In genomic region chrX:119852410-119853353, GRCh38 we compare ENCODE assay signal across 8 cellular contexts. TPM values are rescaled to one million over a fixed set of nuclear protein-coding genes. Genes with fewer than 3 reads are reported as not detected.
DNase-seq lines count a peak whose midpoint lies in the region; ATAC-seq and TF ChIP-seq lines count a peak whose summit lies in the region.

TSS of gene UPF3B (minus strand) at chrX:119852963. CDS start at chrX:119852928, 35 bp downstream.

- CTCF ChIA-PET in activated CD4-positive, alpha-beta memory T cell treated with anti-CD3 and anti-CD28 coated beads for 36 hours (lab: Charles Lee), result interaction anchor here (1.0 to 1.7 kb wide), 7 partner anchors 10 to 370 kb away, joined by 3 to 7 read pairs (median 4); partner anchors contain the start of gene RPL39

- H3K4me3 Mint-ChIP-seq in CD14-positive monocyte, result peak within 1 kb of the TSS; percentile 95 to 96
- H3K4me3 Mint-ChIP-seq in activated CD4-positive, alpha-beta memory T cell treated with anti-CD3 and anti-CD28 coated beads for 36 hours, result peak within 1 kb of the TSS; percentile 99

- intact Hi-C loops in CD14-positive monocyte (cut with micrococcal nuclease), result no loop called here
- intact Hi-C loops in activated CD4-positive, alpha-beta memory T cell treated with anti-CD3 and anti-CD28 coated beads for 36 hours (cut with micrococcal nuclease), result loop anchor here (1.0 kb wide), 2 partner anchors 19 to 61 kb away; partner anchors contain the start of genes NDUFA1, RNF113A and RPL39

- POLR2A ChIA-PET in activated CD4-positive, alpha-beta memory T cell treated with anti-CD3 and anti-CD28 coated beads for 36 hours (lab: Charles Lee), result interaction anchor here (0.5 to 2.2 kb wide), 7 partner anchors 9 to 1357 kb away, joined by 3 to 19 read pairs (median 4); partner anchors contain the start of genes DOCK11, NDUFA1, RNF113A and RPL39

- no peak for TF ChIP-seq CTCF in CD14-positive monocyte (IDR thresholded peaks at IDR 0.05)
- no peak for TF ChIP-seq CTCF in liver (IDR thresholded peaks at IDR 0.05; ENCODE audit: low read depth, low read length, missing input control)

- peak; percentile 94 for DNase-seq in CD14-positive monocyte (ENCODE audit: low spot score)
- peak; percentile 100 for DNase-seq in NCI-H82 (lab: John Stamatoyannopoulos, UW)
- peak; percentile 96 for DNase-seq in activated CD4-positive, alpha-beta memory T cell treated with anti-CD3 and anti-CD28 coated beads for 36 hours
- DNase-seq in dermis microvascular lymphatic vessel endothelial cell (ENCODE audit: low read depth in 2 of 2), result peak; percentile 95 to 98
- peak; percentile 94 for DNase-seq in stimulated activated CD4-positive, alpha-beta T cell treated with anti-CD3 and anti-CD28 coated beads, Interleukin-4, amount 100 ng/mL, for 24 hours

- H3K27ac ChIP-seq in liver (ENCODE audit: low read depth in 1 of 2, low read length in 2 of 2), result peak within 1 kb of the TSS; percentile 77 to 86

- no peaks in the 10 kb centered on the region for H3K27me3 ChIP-seq in liver (ENCODE audit: control insufficient read depth in 4 of 4, insufficient read depth in 4 of 4, low read length in 3 of 4)

- no peaks in the 10 kb centered on the region for H3K9me3 ChIP-seq in liver (ENCODE audit: control insufficient read depth in 4 of 4, low read length in 3 of 4)

- H3K4me3 ChIP-seq in liver (ENCODE audit: low read depth in 1 of 3, low read length in 3 of 3), result peak within 1 kb of the TSS; percentile 78 to 85 (median 78)

- peaks cover 11% of the 10 kb centered on the region for H3K4me1 Mint-ChIP-seq in CD14-positive monocyte
- H3K4me1 Mint-ChIP-seq in activated CD4-positive, alpha-beta memory T cell treated with anti-CD3 and anti-CD28 coated beads for 36 hours (ENCODE audit: low read depth), result peaks cover 8% of the 10 kb centered on the region

- under 1% methylated on average over 53 of the region's 53 CpGs for WGBS in liver

- peak; percentile 21 to 32 for TF ChIP-seq RAD21 in liver (IDR thresholded peaks at IDR 0.05)

- H3K27ac Mint-ChIP-seq in CD14-positive monocyte, result peak within 1 kb of the TSS; percentile 92 to 98 (median 96)
- peak within 1 kb of the TSS; percentile 94 for H3K27ac Mint-ChIP-seq in activated CD4-positive, alpha-beta memory T cell treated with anti-CD3 and anti-CD28 coated beads for 36 hours

- H3K36me3 Mint-ChIP-seq in CD14-positive monocyte, result peaks cover 19 to 29% of the 10 kb centered on the region in 2 donors
- H3K36me3 Mint-ChIP-seq in activated CD4-positive, alpha-beta memory T cell treated with anti-CD3 and anti-CD28 coated beads for 36 hours, result peaks cover 7% of the 10 kb centered on the region

- H3K4me1 ChIP-seq in liver (ENCODE audit: control insufficient read depth in 4 of 4, insufficient read depth in 4 of 4, low read length in 3 of 4), result peaks cover 0 to 7% (median 3%) of the 10 kb centered on the region in 4 donors

- peak; percentile 93 for ATAC-seq in GM19397 (IDR thresholded peaks at IDR 0.05; ENCODE audit: unreplicated experiment)
- ATAC-seq in HG03571 (IDR thresholded peaks at IDR 0.05; ENCODE audit: unreplicated experiment), result peak; percentile 98

- H3K9ac ChIP-seq in liver (ENCODE audit: low read depth in 1 of 2, low read length in 2 of 2), result peak within 1 kb of the TSS; percentile 83 to 87

- H3K27me3 Mint-ChIP-seq in CD14-positive monocyte (ENCODE audit: low read depth in 3 of 3), result peaks cover 0 to 14% (median 0%) of the 10 kb centered on the region in 3 donors
- no peaks in the 10 kb centered on the region for H3K27me3 Mint-ChIP-seq in activated CD4-positive, alpha-beta memory T cell treated with anti-CD3 and anti-CD28 coated beads for 36 hours

- H3K36me3 ChIP-seq in liver (ENCODE audit: control insufficient read depth in 4 of 4, insufficient read depth in 3 of 4, low read depth in 1 of 4, low read length in 3 of 4), result peaks cover 0 to 5% (median 1%) of the 10 kb centered on the region in 4 donors

- peaks cover 0 to 6% (median 0%) of the 10 kb centered on the region in 7 donors for H3K9me3 Mint-ChIP-seq in CD14-positive monocyte
- H3K9me3 Mint-ChIP-seq in activated CD4-positive, alpha-beta memory T cell treated with anti-CD3 and anti-CD28 coated beads for 36 hours, result no peaks in the 10 kb centered on the region

TF ChIP-seq in liver, 16 proteins besides CTCF, POLR2A, EP300 and RAD21:
- TF ChIP-seq YY1 (IDR thresholded peaks at IDR 0.05) (peak; percentile 98), SP1 (IDR thresholded peaks at IDR 0.05) (peak; percentile 66), ATF3 (IDR thresholded peaks at IDR 0.05) (no peak), JUND (IDR thresholded peaks at IDR 0.05) (no peak), REST (IDR thresholded peaks at IDR 0.05) (peak; percentile 37), MAX (IDR thresholded peaks at IDR 0.05) (peak; percentile 48), FOXA2 (IDR thresholded peaks at IDR 0.05) (no peak), GABPA (IDR thresholded peaks at IDR 0.05 in 1 of 2, conservative IDR thresholded peaks at IDR 0.05 in 1 of 2) (peak in 1 of 2 donors; percentile 60), EGR1 (IDR thresholded peaks at IDR 0.05; ENCODE audit: low read depth in 2 of 2) (no peak), RXRA (IDR thresholded peaks at IDR 0.05) (peak; percentile 54), HNF4A (conservative IDR thresholded peaks at IDR 0.05) (peak; percentile 37 to 38), ZBTB33 (IDR thresholded peaks at IDR 0.05) (peak; percentile 99), TAF1 (conservative IDR thresholded peaks at IDR 0.05) (no peak), FOXA1 (IDR thresholded peaks at IDR 0.05) (no peak), NR2F2 (IDR thresholded peaks at IDR 0.05) (no peak), HNF4G (IDR thresholded peaks at IDR 0.05) (no peak)

RNA-seq across cellular contexts. Expression of gene UPF3B, which starts in this region (rescaled TPM):
- polyA plus RNA-seq in CD14-positive monocyte (1 to 10 TPM; 2.1 to 2.5 TPM), liver (1 to 10 TPM; 4.5 to 4.6 TPM)
- 10 to 100 TPM; 14.8 to 15.3 TPM for total RNA-seq in activated CD4-positive, alpha-beta memory T cell treated with anti-CD3 and anti-CD28 coated beads for 36 hours
- total RNA-seq in dermis microvascular lymphatic vessel endothelial cell (1.7 and 1.8 TPM in 2 replicates), liver (1 to 10 TPM; 3.3 TPM)

Comparison
In these comparisons a context has a peak if more than half of its experiments do, and no peak if none do; other contexts are left out.
1. Peak in every context shown above with its lines: DNase-seq, ATAC-seq, H3K4me3 ChIP-seq and H3K27ac ChIP-seq.